In the genomic region with DNA sequence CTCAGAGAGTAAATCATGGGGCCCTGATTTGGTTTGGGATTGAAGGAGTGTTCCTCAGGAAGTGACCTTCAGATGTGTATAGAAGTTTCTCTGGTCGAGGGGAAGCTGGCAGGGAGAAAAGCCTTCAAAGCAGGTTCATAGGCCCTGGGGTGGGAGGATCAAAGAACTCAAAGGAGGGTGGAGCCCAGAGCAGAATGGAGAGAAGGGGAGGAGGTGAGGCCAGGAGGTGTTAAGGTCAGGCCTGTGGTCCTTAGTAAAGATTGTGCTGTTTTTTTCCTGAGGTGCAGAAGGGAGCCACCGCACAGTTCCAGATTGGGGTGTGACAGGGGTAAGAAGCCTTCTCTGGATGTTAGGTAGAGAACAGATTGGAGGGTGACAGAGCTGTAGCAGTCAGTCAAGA, we compare ENCODE assay signal across 20 cellular contexts. TPM values are rescaled to one million over a fixed set of nuclear protein-coding genes. Genes with fewer than 3 reads are reported as not detected.
DNase-seq lines count a peak whose midpoint lies in the region; ATAC-seq and TF ChIP-seq lines count a peak whose summit lies in the region.
"Had no signal": no experiment of that assay in that cellular context is flagged by ENCODE, and none has a peak within 500 bp of the region (broad histone marks: within the 10 kb centered on the region; RNA-seq: fewer than 3 reads in every experiment).

No MANE protein-coding gene starts in this region.

- no peak overlapping the region for H3K4me2 ChIP-seq in DND-41 (ENCODE audit: insufficient read depth, low read length)

- no peak for ATAC-seq in CD4-positive, alpha-beta T cell (ENCODE audit: poor library complexity)
- ATAC-seq in DND-41 (ENCODE audit: insufficient read depth, low read depth) (peak; percentile 45; the same call in 1 of the 3 replicates), HG02884 (IDR thresholded peaks at IDR 0.05; ENCODE audit: unreplicated experiment) (no peak)
- peak in 1 of 2 donors; percentile 20 for ATAC-seq in naive thymus-derived CD8-positive, alpha-beta T cell
- no peak for ATAC-seq in natural killer cell treated with Interleukin-12 subunit alpha and Interleukin-12 subunit beta and Interleukin-15 and Interleukin-18, amount 100 ng/mL, for 72 hours
- ATAC-seq: left cardiac atrium, natural killer cell, Right ventricle myocardium inferior had no signal

- H3K79me2 ChIP-seq in DND-41 (ENCODE audit: insufficient read depth, low read length), result peaks cover 5% of the 10 kb centered on the region

- CTCF ChIA-PET in CD4-positive, alpha-beta T cell (lab: Charles Lee), result no interaction called here

- no peaks in the 10 kb centered on the region for H3K4me1 ChIP-seq in DND-41 (ENCODE audit: insufficient read depth, low read length)
- H3K4me1 ChIP-seq: sigmoid colon had no signal

- H3K9me3 Mint-ChIP-seq in CD4-positive, alpha-beta T cell, result no peaks in the 10 kb centered on the region
- no peaks in the 10 kb centered on the region for H3K9me3 Mint-ChIP-seq in activated naive CD8-positive, alpha-beta T cell (ENCODE audit: low read depth)
- H3K9me3 Mint-ChIP-seq in naive thymus-derived CD8-positive, alpha-beta T cell, result no peaks in the 10 kb centered on the region
- H3K9me3 Mint-ChIP-seq in natural killer cell treated with Interleukin-12 subunit alpha and Interleukin-12 subunit beta and Interleukin-15 and Interleukin-18, amount 100 ng/mL, for 72 hours, result no peaks in the 10 kb centered on the region
- H3K9me3 Mint-ChIP-seq: brain, natural killer cell had no signal

- no peak for TF ChIP-seq CTCF in CD4-positive, alpha-beta T cell (IDR thresholded peaks at IDR 0.05)
- TF ChIP-seq CTCF in DND-41 (IDR thresholded peaks at IDR 0.05; ENCODE audit: borderline replicate concordance, extremely low read depth, low read length, poor library complexity, severe bottlenecking), result no peak

- H3K27ac ChIP-seq in CD4-positive, alpha-beta T cell (ENCODE audit: low read depth, low read length), result no peak overlapping the region
- H3K27ac ChIP-seq in DND-41 (ENCODE audit: low read length), result no peak overlapping the region
- H3K27ac ChIP-seq: sigmoid colon had no signal

- no peaks in the 10 kb centered on the region for H3K27me3 ChIP-seq in CD4-positive, alpha-beta T cell (ENCODE audit: control insufficient read depth, insufficient read depth, low read length)
- no peaks in the 10 kb centered on the region for H3K27me3 ChIP-seq in DND-41 (ENCODE audit: insufficient read depth, low read length, poor library complexity)
- H3K27me3 ChIP-seq: sigmoid colon had no signal

- intact Hi-C loops in CD4-positive, alpha-beta T cell (cut with DNase I, micrococcal nuclease), result no loop called here

- H4K20me1 ChIP-seq in DND-41 (ENCODE audit: insufficient read depth, low read length), result no peaks in the 10 kb centered on the region

- H3K27ac Mint-ChIP-seq in CD4-positive, alpha-beta T cell, result peak overlapping the region; percentile 27
- peak overlapping the region; percentile 65 for H3K27ac Mint-ChIP-seq in activated naive CD8-positive, alpha-beta T cell
- peak overlapping the region; percentile 15 to 89 (median 66) for H3K27ac Mint-ChIP-seq in naive thymus-derived CD8-positive, alpha-beta T cell
- H3K27ac Mint-ChIP-seq in natural killer cell treated with Interleukin-12 subunit alpha and Interleukin-12 subunit beta and Interleukin-15 and Interleukin-18, amount 100 ng/mL, for 72 hours, result peak overlapping the region in 1 of 2 donors; percentile 69
- H3K27ac Mint-ChIP-seq: brain had no signal

- H3K9ac ChIP-seq in DND-41 (ENCODE audit: low read depth, low read length), result no peak overlapping the region

- peaks cover 59% of the 10 kb centered on the region for H3K36me3 ChIP-seq in DND-41 (ENCODE audit: insufficient read depth, low read length)

- H2AFZ ChIP-seq in DND-41 (ENCODE audit: low read depth, low read length), result no peak overlapping the region

- no peak overlapping the region for H3K4me3 ChIP-seq in DND-41 (ENCODE audit: low read depth in 1 of 2, low read length in 2 of 2)
- H3K4me3 ChIP-seq: sigmoid colon had no signal

- H3K9me3 ChIP-seq in CD4-positive, alpha-beta T cell (ENCODE audit: control insufficient read depth, low read length), result no peaks in the 10 kb centered on the region
- H3K9me3 ChIP-seq in DND-41 (ENCODE audit: insufficient read depth, low read length, severe bottlenecking), result no peaks in the 10 kb centered on the region
- H3K9me3 ChIP-seq: sigmoid colon had no signal

- H3K27me3 Mint-ChIP-seq in CD4-positive, alpha-beta T cell, result no peaks in the 10 kb centered on the region
- no peaks in the 10 kb centered on the region for H3K27me3 Mint-ChIP-seq in activated naive CD8-positive, alpha-beta T cell
- H3K27me3 Mint-ChIP-seq in naive thymus-derived CD8-positive, alpha-beta T cell, result no peaks in the 10 kb centered on the region
- no peaks in the 10 kb centered on the region for H3K27me3 Mint-ChIP-seq in natural killer cell treated with Interleukin-12 subunit alpha and Interleukin-12 subunit beta and Interleukin-15 and Interleukin-18, amount 100 ng/mL, for 72 hours
- H3K27me3 Mint-ChIP-seq: brain had no signal

- H3K4me3 Mint-ChIP-seq in CD4-positive, alpha-beta T cell, result no peak overlapping the region
- no peak overlapping the region for H3K4me3 Mint-ChIP-seq in activated naive CD8-positive, alpha-beta T cell
- H3K4me3 Mint-ChIP-seq in naive thymus-derived CD8-positive, alpha-beta T cell, result no peak overlapping the region
- no peak overlapping the region for H3K4me3 Mint-ChIP-seq in natural killer cell treated with Interleukin-12 subunit alpha and Interleukin-12 subunit beta and Interleukin-15 and Interleukin-18, amount 100 ng/mL, for 72 hours
- H3K4me3 Mint-ChIP-seq: brain, natural killer cell had no signal

- no peak for DNase-seq in CD4-positive, alpha-beta T cell
- no peak for DNase-seq in DND-41
- DNase-seq in naive thymus-derived CD8-positive, alpha-beta T cell, result no peak
- no peak for DNase-seq in effector CD4-positive, alpha-beta T cell
- no peak for DNase-seq in natural killer cell treated with Interleukin-12 subunit alpha and Interleukin-12 subunit beta and Interleukin-15 and Interleukin-18, amount 100 ng/mL, for 72 hours (ENCODE audit: low spot score)
- DNase-seq: Calu3, glutamatergic neuron, HCEC 1CT, IMR-90, left cardiac atrium, mesendoderm, MM.1S, natural killer cell, NCI-H1694, NCI-H748 treated with DMSO at 0.1 percent for 48 hours, sigmoid colon had no signal

- peaks cover 57% of the 10 kb centered on the region for H3K36me3 Mint-ChIP-seq in CD4-positive, alpha-beta T cell (ENCODE audit: low read depth)
- H3K36me3 Mint-ChIP-seq in activated naive CD8-positive, alpha-beta T cell, result peaks cover 7% of the 10 kb centered on the region
- peaks cover 0 to 75% (median 21%) of the 10 kb centered on the region in 3 donors for H3K36me3 Mint-ChIP-seq in naive thymus-derived CD8-positive, alpha-beta T cell
- peaks cover 17% of the 10 kb centered on the region for H3K36me3 Mint-ChIP-seq in natural killer cell treated with Interleukin-12 subunit alpha and Interleukin-12 subunit beta and Interleukin-15 and Interleukin-18, amount 100 ng/mL, for 72 hours

- POLR2A ChIA-PET in CD4-positive, alpha-beta T cell (lab: Charles Lee), result no interaction called here
- POLR2A ChIA-PET in naive thymus-derived CD8-positive, alpha-beta T cell (lab: Charles Lee), result no interaction called here

- peaks cover 11% of the 10 kb centered on the region for H3K4me1 Mint-ChIP-seq in CD4-positive, alpha-beta T cell (ENCODE audit: low read depth)
- peaks cover 11% of the 10 kb centered on the region for H3K4me1 Mint-ChIP-seq in activated naive CD8-positive, alpha-beta T cell (ENCODE audit: low read depth)
- peaks cover 9 to 15% (median 11%) of the 10 kb centered on the region in 4 donors for H3K4me1 Mint-ChIP-seq in naive thymus-derived CD8-positive, alpha-beta T cell
- H3K4me1 Mint-ChIP-seq in natural killer cell treated with Interleukin-12 subunit alpha and Interleukin-12 subunit beta and Interleukin-15 and Interleukin-18, amount 100 ng/mL, for 72 hours (ENCODE audit: low read depth in 2 of 2), result peaks cover 11 to 16% of the 10 kb centered on the region in 2 donors
- H3K4me1 Mint-ChIP-seq: brain had no signal

RNA-seq across cellular contexts. Expression of gene CFAP251, which starts 9.7 kb away (rescaled TPM):
- under 1 TPM; 0.28 to 0.33 TPM for total RNA-seq in CD4-positive, alpha-beta T cell
- under 1 TPM; 0.49 to 0.82 TPM for total RNA-seq in naive thymus-derived CD8-positive, alpha-beta T cell
- polyA plus RNA-seq in naive thymus-derived CD8-positive, alpha-beta T cell, result under 1 TPM in 2 of 3 donors, not detected in 1; 0.03 to 0.06 TPM
- 1 to 10 TPM; 2.0 to 2.9 TPM for total RNA-seq in natural killer cell treated with Interleukin-12 subunit alpha and Interleukin-12 subunit beta and Interleukin-15 and Interleukin-18, amount 100 ng/mL, for 72 hours

RNA-seq across cellular contexts. Expression of gene PSMD9, which starts 20.1 kb away (rescaled TPM):
- 10 to 100 TPM; 29.5 to 31.8 TPM for total RNA-seq in CD4-positive, alpha-beta T cell
- total RNA-seq in naive thymus-derived CD8-positive, alpha-beta T cell, result 10 to 100 TPM; 35.1 to 41.4 TPM
- 10 to 100 TPM; 88.4 to 90.5 (median 89.4) TPM for polyA plus RNA-seq in naive thymus-derived CD8-positive, alpha-beta T cell
- 10 to 100 TPM; 56.0 to 61.3 TPM for total RNA-seq in natural killer cell treated with Interleukin-12 subunit alpha and Interleukin-12 subunit beta and Interleukin-15 and Interleukin-18, amount 100 ng/mL, for 72 hours

RNA-seq across cellular contexts. Expression of gene HPD, which starts 50.0 kb away (rescaled TPM):
- total RNA-seq in CD4-positive, alpha-beta T cell, result not detected
- total RNA-seq in naive thymus-derived CD8-positive, alpha-beta T cell, result not detected
- not detected for polyA plus RNA-seq in naive thymus-derived CD8-positive, alpha-beta T cell
- not detected for total RNA-seq in natural killer cell treated with Interleukin-12 subunit alpha and Interleukin-12 subunit beta and Interleukin-15 and Interleukin-18, amount 100 ng/mL, for 72 hours
- total RNA-seq: Calu3, natural killer cell had no signal
